Comparison of ENCODE assay signal across 1 cellular context in the genomic region with DNA sequence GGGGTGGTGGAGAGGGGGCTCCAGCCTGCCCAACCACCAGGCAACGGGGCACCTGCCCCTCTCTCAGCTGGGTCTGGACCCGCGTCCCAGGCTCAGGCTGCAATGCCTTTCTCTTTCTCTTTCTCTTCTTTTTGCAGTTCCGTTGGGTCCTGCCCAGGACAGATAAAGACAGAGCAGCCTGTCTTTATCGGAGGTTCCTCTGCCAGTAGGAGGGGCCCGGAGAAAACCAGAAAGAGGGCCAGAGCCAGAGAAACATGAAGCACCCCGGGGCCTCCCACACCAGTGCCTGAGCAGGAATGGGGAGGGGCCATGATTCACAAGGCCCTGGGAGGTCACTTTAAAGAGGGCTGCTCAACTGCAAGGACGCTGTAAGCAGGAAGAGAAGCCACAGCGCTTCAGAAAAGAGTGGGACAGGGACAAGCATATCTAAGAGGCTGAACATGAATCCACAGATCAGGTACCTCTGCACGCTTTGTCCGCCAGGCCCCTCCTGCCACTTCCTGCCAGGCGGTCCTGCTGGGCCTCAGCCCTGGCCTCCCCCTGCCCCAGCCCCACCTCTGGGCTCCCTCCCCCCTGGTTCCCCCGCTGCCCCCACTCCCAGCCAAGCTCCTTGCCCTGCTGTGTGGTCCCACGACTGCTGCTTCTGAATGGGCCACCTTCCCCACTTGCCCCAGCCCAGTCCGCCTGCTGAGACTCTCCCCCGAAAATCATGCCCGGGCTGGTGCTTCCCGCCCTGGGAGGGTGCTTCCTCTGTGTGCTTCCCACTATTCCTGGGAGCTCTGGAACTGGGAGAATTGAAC.
TF ChIP-seq lines count a peak whose summit lies in the region.

A gene (plus strand): TSS at position 335 of the 800 bp plus-strand sequence. CDS start 106 bp downstream, at position 441.

TF ChIP-seq in HEK293, 187 proteins besides CTCF, POLR2A, EP300 and RAD21 (continued from another document and continues in another):
- TF ChIP-seq, protein P1, sequence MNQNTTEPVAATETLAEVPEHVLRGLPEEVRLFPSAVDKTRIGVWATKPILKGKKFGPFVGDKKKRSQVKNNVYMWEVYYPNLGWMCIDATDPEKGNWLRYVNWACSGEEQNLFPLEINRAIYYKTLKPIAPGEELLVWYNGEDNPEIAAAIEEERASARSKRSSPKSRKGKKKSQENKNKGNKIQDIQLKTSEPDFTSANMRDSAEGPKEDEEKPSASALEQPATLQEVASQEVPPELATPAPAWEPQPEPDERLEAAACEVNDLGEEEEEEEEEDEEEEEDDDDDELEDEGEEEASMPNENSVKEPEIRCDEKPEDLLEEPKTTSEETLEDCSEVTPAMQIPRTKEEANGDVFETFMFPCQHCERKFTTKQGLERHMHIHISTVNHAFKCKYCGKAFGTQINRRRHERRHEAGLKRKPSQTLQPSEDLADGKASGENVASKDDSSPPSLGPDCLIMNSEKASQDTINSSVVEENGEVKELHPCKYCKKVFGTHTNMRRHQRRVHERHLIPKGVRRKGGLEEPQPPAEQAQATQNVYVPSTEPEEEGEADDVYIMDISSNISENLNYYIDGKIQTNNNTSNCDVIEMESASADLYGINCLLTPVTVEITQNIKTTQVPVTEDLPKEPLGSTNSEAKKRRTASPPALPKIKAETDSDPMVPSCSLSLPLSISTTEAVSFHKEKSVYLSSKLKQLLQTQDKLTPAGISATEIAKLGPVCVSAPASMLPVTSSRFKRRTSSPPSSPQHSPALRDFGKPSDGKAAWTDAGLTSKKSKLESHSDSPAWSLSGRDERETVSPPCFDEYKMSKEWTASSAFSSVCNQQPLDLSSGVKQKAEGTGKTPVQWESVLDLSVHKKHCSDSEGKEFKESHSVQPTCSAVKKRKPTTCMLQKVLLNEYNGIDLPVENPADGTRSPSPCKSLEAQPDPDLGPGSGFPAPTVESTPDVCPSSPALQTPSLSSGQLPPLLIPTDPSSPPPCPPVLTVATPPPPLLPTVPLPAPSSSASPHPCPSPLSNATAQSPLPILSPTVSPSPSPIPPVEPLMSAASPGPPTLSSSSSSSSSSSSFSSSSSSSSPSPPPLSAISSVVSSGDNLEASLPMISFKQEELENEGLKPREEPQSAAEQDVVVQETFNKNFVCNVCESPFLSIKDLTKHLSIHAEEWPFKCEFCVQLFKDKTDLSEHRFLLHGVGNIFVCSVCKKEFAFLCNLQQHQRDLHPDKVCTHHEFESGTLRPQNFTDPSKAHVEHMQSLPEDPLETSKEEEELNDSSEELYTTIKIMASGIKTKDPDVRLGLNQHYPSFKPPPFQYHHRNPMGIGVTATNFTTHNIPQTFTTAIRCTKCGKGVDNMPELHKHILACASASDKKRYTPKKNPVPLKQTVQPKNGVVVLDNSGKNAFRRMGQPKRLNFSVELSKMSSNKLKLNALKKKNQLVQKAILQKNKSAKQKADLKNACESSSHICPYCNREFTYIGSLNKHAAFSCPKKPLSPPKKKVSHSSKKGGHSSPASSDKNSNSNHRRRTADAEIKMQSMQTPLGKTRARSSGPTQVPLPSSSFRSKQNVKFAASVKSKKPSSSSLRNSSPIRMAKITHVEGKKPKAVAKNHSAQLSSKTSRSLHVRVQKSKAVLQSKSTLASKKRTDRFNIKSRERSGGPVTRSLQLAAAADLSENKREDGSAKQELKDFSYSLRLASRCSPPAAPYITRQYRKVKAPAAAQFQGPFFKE (tag by site-specific recombination; IDR thresholded peaks at IDR 0.05; ENCODE audit: borderline replicate concordance) = no peak
- no peak for TF ChIP-seq ZNF37A (tag by site-specific recombination; IDR thresholded peaks at IDR 0.05)
- TF ChIP-seq ZBTB17 (tag by site-specific recombination; IDR thresholded peaks at IDR 0.05) = peak; percentile 71
- TF ChIP-seq, protein P2, sequence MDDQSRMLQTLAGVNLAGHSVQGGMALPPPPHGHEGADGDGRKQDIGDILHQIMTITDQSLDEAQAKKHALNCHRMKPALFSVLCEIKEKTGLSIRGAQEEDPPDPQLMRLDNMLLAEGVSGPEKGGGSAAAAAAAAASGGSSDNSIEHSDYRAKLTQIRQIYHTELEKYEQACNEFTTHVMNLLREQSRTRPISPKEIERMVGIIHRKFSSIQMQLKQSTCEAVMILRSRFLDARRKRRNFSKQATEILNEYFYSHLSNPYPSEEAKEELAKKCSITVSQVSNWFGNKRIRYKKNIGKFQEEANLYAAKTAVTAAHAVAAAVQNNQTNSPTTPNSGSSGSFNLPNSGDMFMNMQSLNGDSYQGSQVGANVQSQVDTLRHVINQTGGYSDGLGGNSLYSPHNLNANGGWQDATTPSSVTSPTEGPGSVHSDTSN (CRISPR knock-in tag; IDR thresholded peaks at IDR 0.05) = 0 out of 2 replicates have a peak, but pooled peaks have one; percentile 31
- TF ChIP-seq ZSCAN16 (tag by site-specific recombination; IDR thresholded peaks at IDR 0.05) = no peak
- TF ChIP-seq ZBTB20 (tag by site-specific recombination; IDR thresholded peaks at IDR 0.05) = peak; percentile 91
- TF ChIP-seq ZIC2 (tag by site-specific recombination; IDR thresholded peaks at IDR 0.05) = peak; percentile 99
- TF ChIP-seq, protein P3, sequence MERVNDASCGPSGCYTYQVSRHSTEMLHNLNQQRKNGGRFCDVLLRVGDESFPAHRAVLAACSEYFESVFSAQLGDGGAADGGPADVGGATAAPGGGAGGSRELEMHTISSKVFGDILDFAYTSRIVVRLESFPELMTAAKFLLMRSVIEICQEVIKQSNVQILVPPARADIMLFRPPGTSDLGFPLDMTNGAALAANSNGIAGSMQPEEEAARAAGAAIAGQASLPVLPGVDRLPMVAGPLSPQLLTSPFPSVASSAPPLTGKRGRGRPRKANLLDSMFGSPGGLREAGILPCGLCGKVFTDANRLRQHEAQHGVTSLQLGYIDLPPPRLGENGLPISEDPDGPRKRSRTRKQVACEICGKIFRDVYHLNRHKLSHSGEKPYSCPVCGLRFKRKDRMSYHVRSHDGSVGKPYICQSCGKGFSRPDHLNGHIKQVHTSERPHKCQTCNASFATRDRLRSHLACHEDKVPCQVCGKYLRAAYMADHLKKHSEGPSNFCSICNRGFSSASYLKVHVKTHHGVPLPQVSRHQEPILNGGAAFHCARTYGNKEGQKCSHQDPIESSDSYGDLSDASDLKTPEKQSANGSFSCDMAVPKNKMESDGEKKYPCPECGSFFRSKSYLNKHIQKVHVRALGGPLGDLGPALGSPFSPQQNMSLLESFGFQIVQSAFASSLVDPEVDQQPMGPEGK (tag by site-specific recombination; IDR thresholded peaks at IDR 0.05) = peak; percentile 70
- no peak for TF ChIP-seq ZBTB1 (tag by site-specific recombination; IDR thresholded peaks at IDR 0.05)
- peak; percentile 38 for TF ChIP-seq ZFP69B (tag by site-specific recombination; IDR thresholded peaks at IDR 0.05)
- TF ChIP-seq, protein P4, sequence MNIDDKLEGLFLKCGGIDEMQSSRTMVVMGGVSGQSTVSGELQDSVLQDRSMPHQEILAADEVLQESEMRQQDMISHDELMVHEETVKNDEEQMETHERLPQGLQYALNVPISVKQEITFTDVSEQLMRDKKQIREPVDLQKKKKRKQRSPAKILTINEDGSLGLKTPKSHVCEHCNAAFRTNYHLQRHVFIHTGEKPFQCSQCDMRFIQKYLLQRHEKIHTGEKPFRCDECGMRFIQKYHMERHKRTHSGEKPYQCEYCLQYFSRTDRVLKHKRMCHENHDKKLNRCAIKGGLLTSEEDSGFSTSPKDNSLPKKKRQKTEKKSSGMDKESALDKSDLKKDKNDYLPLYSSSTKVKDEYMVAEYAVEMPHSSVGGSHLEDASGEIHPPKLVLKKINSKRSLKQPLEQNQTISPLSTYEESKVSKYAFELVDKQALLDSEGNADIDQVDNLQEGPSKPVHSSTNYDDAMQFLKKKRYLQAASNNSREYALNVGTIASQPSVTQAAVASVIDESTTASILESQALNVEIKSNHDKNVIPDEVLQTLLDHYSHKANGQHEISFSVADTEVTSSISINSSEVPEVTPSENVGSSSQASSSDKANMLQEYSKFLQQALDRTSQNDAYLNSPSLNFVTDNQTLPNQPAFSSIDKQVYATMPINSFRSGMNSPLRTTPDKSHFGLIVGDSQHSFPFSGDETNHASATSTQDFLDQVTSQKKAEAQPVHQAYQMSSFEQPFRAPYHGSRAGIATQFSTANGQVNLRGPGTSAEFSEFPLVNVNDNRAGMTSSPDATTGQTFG (tag by site-specific recombination; IDR thresholded peaks at IDR 0.05; ENCODE audit: borderline replicate concordance) = no peak
- TF ChIP-seq, protein P5, sequence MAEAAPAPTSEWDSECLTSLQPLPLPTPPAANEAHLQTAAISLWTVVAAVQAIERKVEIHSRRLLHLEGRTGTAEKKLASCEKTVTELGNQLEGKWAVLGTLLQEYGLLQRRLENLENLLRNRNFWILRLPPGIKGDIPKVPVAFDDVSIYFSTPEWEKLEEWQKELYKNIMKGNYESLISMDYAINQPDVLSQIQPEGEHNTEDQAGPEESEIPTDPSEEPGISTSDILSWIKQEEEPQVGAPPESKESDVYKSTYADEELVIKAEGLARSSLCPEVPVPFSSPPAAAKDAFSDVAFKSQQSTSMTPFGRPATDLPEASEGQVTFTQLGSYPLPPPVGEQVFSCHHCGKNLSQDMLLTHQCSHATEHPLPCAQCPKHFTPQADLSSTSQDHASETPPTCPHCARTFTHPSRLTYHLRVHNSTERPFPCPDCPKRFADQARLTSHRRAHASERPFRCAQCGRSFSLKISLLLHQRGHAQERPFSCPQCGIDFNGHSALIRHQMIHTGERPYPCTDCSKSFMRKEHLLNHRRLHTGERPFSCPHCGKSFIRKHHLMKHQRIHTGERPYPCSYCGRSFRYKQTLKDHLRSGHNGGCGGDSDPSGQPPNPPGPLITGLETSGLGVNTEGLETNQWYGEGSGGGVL (tag by site-specific recombination; IDR thresholded peaks at IDR 0.05) = peak; percentile 96
- TF ChIP-seq WT1 (tag by site-specific recombination; IDR thresholded peaks at IDR 0.05) = no peak
- TF ChIP-seq, protein P6, sequence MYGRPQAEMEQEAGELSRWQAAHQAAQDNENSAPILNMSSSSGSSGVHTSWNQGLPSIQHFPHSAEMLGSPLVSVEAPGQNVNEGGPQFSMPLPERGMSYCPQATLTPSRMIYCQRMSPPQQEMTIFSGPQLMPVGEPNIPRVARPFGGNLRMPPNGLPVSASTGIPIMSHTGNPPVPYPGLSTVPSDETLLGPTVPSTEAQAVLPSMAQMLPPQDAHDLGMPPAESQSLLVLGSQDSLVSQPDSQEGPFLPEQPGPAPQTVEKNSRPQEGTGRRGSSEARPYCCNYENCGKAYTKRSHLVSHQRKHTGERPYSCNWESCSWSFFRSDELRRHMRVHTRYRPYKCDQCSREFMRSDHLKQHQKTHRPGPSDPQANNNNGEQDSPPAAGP (tag by site-specific recombination; IDR thresholded peaks at IDR 0.05) = peak; percentile 52; the same call in 1 of the 2 replicates
- no peak for TF ChIP-seq ZNF423 (tag by site-specific recombination; IDR thresholded peaks at IDR 0.05)
- TF ChIP-seq KLF8 (tag by site-specific recombination; IDR thresholded peaks at IDR 0.05) = no peak
- TF ChIP-seq, protein P7, sequence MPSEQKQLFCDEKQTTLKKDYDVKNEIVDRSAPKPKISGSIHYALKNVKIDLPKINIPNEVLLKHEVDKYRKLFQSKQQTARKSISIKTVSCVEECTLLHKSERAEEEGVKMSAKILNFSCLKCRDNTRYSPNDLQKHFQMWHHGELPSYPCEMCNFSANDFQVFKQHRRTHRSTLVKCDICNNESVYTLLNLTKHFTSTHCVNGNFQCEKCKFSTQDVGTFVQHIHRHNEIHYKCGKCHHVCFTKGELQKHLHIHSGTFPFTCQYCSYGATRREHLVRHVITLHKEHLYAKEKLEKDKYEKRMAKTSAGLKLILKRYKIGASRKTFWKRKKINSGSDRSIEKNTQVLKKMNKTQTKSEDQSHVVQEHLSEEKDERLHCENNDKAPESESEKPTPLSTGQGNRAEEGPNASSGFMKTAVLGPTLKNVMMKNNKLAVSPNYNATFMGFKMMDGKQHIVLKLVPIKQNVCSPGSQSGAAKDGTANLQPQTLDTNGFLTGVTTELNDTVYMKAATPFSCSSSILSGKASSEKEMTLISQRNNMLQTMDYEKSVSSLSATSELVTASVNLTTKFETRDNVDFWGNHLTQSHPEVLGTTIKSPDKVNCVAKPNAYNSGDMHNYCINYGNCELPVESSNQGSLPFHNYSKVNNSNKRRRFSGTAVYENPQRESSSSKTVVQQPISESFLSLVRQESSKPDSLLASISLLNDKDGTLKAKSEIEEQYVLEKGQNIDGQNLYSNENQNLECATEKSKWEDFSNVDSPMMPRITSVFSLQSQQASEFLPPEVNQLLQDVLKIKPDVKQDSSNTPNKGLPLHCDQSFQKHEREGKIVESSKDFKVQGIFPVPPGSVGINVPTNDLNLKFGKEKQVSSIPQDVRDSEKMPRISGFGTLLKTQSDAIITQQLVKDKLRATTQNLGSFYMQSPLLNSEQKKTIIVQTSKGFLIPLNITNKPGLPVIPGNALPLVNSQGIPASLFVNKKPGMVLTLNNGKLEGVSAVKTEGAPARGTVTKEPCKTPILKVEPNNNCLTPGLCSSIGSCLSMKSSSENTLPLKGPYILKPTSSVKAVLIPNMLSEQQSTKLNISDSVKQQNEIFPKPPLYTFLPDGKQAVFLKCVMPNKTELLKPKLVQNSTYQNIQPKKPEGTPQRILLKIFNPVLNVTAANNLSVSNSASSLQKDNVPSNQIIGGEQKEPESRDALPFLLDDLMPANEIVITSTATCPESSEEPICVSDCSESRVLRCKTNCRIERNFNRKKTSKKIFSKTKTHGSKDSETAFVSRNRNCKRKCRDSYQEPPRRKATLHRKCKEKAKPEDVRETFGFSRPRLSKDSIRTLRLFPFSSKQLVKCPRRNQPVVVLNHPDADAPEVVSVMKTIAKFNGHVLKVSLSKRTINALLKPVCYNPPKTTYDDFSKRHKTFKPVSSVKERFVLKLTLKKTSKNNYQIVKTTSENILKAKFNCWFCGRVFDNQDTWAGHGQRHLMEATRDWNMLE (tag by site-specific recombination; conservative IDR thresholded peaks at IDR 0.05; ENCODE audit: low read depth) = no peak
- TF ChIP-seq, protein P8, sequence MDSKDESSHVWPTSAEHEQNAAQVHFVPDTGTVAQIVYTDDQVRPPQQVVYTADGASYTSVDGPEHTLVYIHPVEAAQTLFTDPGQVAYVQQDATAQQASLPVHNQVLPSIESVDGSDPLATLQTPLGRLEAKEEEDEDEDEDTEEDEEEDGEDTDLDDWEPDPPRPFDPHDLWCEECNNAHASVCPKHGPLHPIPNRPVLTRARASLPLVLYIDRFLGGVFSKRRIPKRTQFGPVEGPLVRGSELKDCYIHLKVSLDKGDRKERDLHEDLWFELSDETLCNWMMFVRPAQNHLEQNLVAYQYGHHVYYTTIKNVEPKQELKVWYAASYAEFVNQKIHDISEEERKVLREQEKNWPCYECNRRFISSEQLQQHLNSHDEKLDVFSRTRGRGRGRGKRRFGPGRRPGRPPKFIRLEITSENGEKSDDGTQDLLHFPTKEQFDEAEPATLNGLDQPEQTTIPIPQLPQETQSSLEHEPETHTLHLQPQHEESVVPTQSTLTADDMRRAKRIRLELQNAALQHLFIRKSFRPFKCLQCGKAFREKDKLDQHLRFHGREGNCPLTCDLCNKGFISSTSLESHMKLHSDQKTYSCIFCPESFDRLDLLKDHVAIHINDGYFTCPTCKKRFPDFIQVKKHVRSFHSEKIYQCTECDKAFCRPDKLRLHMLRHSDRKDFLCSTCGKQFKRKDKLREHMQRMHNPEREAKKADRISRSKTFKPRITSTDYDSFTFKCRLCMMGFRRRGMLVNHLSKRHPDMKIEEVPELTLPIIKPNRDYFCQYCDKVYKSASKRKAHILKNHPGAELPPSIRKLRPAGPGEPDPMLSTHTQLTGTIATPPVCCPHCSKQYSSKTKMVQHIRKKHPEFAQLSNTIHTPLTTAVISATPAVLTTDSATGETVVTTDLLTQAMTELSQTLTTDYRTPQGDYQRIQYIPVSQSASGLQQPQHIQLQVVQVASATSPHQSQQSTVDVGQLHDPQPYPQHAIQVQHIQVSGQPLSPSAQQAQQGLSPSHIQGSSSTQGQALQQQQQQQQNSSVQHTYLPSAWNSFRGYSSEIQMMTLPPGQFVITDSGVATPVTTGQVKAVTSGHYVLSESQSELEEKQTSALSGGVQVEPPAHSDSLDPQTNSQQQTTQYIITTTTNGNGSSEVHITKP (tag by site-specific recombination; IDR thresholded peaks at IDR 0.05) = peak; percentile 53; the same call in 1 of the 2 replicates
- TF ChIP-seq GLI4 (tag by site-specific recombination; IDR thresholded peaks at IDR 0.05) = no peak
